ENCODE assay signal across 8 cellular contexts in genomic region chr5:132429451-132430440, GRCh38.
DNase-seq lines count a peak whose midpoint lies in the region; ATAC-seq and TF ChIP-seq lines count a peak whose summit lies in the region.

No MANE protein-coding gene starts in this region.

- no peak overlapping the region for H3K4ac ChIP-seq in trophoblast cell (ENCODE audit: low read depth, low read length)

- H3K36me3 ChIP-seq in Caco-2 (ENCODE audit: control insufficient read depth, insufficient read depth, low read length) = no peaks in the 10 kb centered on the region
- H3K36me3 ChIP-seq in MM.1S (replicated peaks; ENCODE audit: insufficient read depth, low read length) = 0 out of 2 replicates have a peak, but pooled peaks cover 5% of the 10 kb centered on the region
- no peaks in the 10 kb centered on the region for H3K36me3 ChIP-seq in trophoblast cell (ENCODE audit: control insufficient read depth in 1 of 2, insufficient read depth in 2 of 2, low read length in 2 of 2)

- intact Hi-C loops in Caco-2 (cut with micrococcal nuclease; ENCODE audit: unreplicated experiment) = loop anchor here (1.0 kb wide), 1 partner anchor 15 kb away; no protein-coding TSS in a partner anchor

- H3K18ac ChIP-seq in trophoblast cell (ENCODE audit: low read length) = no peak overlapping the region

- DNase-seq in Caco-2 (no peak), MM.1S (no peak), coronary artery (ENCODE audit: low spot score) (peak; percentile 26), trophoblast cell (no peak), GF-D8 (lab: John Stamatoyannopoulos, UW) (no peak)

- peaks cover 6% of the 10 kb centered on the region for H3K79me1 ChIP-seq in trophoblast cell (ENCODE audit: low read length)

- H3K14ac ChIP-seq in trophoblast cell (ENCODE audit: low read length) = no peak overlapping the region

- no peaks in the 10 kb centered on the region for H3K9me2 ChIP-seq in MM.1S (replicated peaks; ENCODE audit: insufficient read depth, low read length)

- H3K4me3 ChIP-seq in Caco-2 (ENCODE audit: low read depth, low read length) (no peak overlapping the region), MM.1S (ENCODE audit: low read length) (no peak overlapping the region), coronary artery (no peak overlapping the region), trophoblast cell (ENCODE audit: low read depth, low read length) (no peak overlapping the region)

- H3K4me1 Mint-ChIP-seq in Caco-2 (ENCODE audit: low read depth, unreplicated experiment) = peaks cover 41% of the 10 kb centered on the region

- no peak overlapping the region for H2BK5ac ChIP-seq in trophoblast cell (ENCODE audit: low read depth, low read length, poor library complexity)

- H2AFZ ChIP-seq in MM.1S (ENCODE audit: low read length) (no peak overlapping the region), trophoblast cell (ENCODE audit: insufficient read depth, low read length, poor library complexity) (no peak overlapping the region)

- BruUV-seq in Caco-2 (replicated peaks; lab: Mats Ljungman, UMichigan) = no TSS peak

- no peaks in the 10 kb centered on the region for H4K20me1 ChIP-seq in MM.1S (ENCODE audit: insufficient read depth, low read length)

- H2AK5ac ChIP-seq in trophoblast cell (ENCODE audit: low read length) = peak overlapping the region; percentile 13

- H4K12ac ChIP-seq in trophoblast cell (ENCODE audit: low read depth, low read length) = no peak overlapping the region

- peaks cover 100% of the 10 kb centered on the region for H3K79me2 ChIP-seq in MM.1S (ENCODE audit: low read length)
- no peaks in the 10 kb centered on the region for H3K79me2 ChIP-seq in trophoblast cell (ENCODE audit: control insufficient read depth, insufficient read depth, low read length, poor library complexity)

- H3K27me3 Mint-ChIP-seq in Caco-2 (ENCODE audit: insufficient read depth, unreplicated experiment) = no peaks in the 10 kb centered on the region

- peak overlapping the region; percentile 12; the same call in 1 of the 2 replicates for H3K9ac ChIP-seq in MM.1S (ENCODE audit: low read length)
- no peak overlapping the region for H3K9ac ChIP-seq in trophoblast cell (ENCODE audit: low read length)

- ATAC-seq in HG03175 (IDR thresholded peaks at IDR 0.05; ENCODE audit: unreplicated experiment) = no peak
- ATAC-seq in HG02623 (IDR thresholded peaks at IDR 0.05; ENCODE audit: unreplicated experiment) = no peak
- ATAC-seq in GM19452 (IDR thresholded peaks at IDR 0.05; ENCODE audit: unreplicated experiment) = no peak

- H3K9me3 Mint-ChIP-seq in Caco-2 (ENCODE audit: unreplicated experiment) = no peaks in the 10 kb centered on the region

- H2BK120ac ChIP-seq in trophoblast cell (ENCODE audit: insufficient read depth, low read length, poor library complexity) = no peak overlapping the region

- no peak for TF ChIP-seq CTCF in Caco-2 (IDR thresholded peaks at IDR 0.05; ENCODE audit: insufficient read depth in 1 of 2, low read depth in 1 of 2, low read length in 1 of 2, severe bottlenecking in 1 of 2, unreplicated experiment in 1 of 2)
- no peak for TF ChIP-seq CTCF in MM.1S (IDR thresholded peaks at IDR 0.05; ENCODE audit: low read length)
- TF ChIP-seq CTCF in coronary artery (IDR thresholded peaks at IDR 0.05) = no peak

- WGBS in trophoblast cell (ENCODE audit: extremely low coverage, insufficient coverage, insufficient read length) = no CpG with 5 or more reads among the region's 6 CpGs

- H3K27me3 ChIP-seq in Caco-2 (replicated peaks; ENCODE audit: control insufficient read depth, insufficient read depth, low read length) (no peaks in the 10 kb centered on the region), MM.1S (replicated peaks; ENCODE audit: insufficient read depth, low read length) (no peaks in the 10 kb centered on the region), trophoblast cell (ENCODE audit: insufficient read depth, low read length) (no peaks in the 10 kb centered on the region)

- H3K9me3 ChIP-seq in Caco-2 = no peaks in the 10 kb centered on the region
- no peaks in the 10 kb centered on the region for H3K9me3 ChIP-seq in MM.1S (replicated peaks; ENCODE audit: insufficient read depth, low read length)
- H3K9me3 ChIP-seq in trophoblast cell (ENCODE audit: insufficient read depth, low read depth, low read length) = no peaks in the 10 kb centered on the region

- H3K4me3 Mint-ChIP-seq in Caco-2 (ENCODE audit: unreplicated experiment) = no peak overlapping the region

- H3K23ac ChIP-seq in trophoblast cell (ENCODE audit: low read length) = no peak overlapping the region

- H3K4me1 ChIP-seq in Caco-2 = peaks cover 44% of the 10 kb centered on the region
- H3K4me1 ChIP-seq in MM.1S (ENCODE audit: low read length) = peaks cover 99% of the 10 kb centered on the region
- H3K4me1 ChIP-seq in trophoblast cell (ENCODE audit: control insufficient read depth in 1 of 2, insufficient read depth in 2 of 2, low read length in 2 of 2) = peaks cover 26 to 34% of the 10 kb centered on the region in 2 experiments

- CTCF ChIA-PET in Caco-2 (lab: Charles Lee) = interaction anchor here (0.6 to 1.0 kb wide), 2 partner anchors 58 to 61 kb away, joined by 3 read pairs; partner anchors contain the start of gene IRF1

- POLR2A ChIA-PET in Caco-2 (lab: Charles Lee) = interaction anchor here (0.8 to 1.6 kb wide), 2 partner anchors 61 to 68 kb away, joined by 3 to 7 read pairs; partner anchors contain the start of gene IRF1

- H3K4me2 ChIP-seq in MM.1S (ENCODE audit: low read depth, low read length) = peak overlapping the region; percentile 54
- H3K4me2 ChIP-seq in trophoblast cell (ENCODE audit: low read length) = peak overlapping the region; percentile 14

- H3K27ac ChIP-seq in MM.1S (ENCODE audit: low read length) = peak overlapping the region; percentile 98
- no peak overlapping the region for H3K27ac ChIP-seq in coronary artery
- peak overlapping the region; percentile 9 for H3K27ac ChIP-seq in trophoblast cell (ENCODE audit: low read depth, low read length)

- peaks cover 60% of the 10 kb centered on the region for H3F3A ChIP-seq in MM.1S (ENCODE audit: insufficient read depth, low read length)

- H3K36me3 Mint-ChIP-seq in Caco-2 (ENCODE audit: insufficient read depth, unreplicated experiment) = no peaks in the 10 kb centered on the region

- no peak overlapping the region for H4K91ac ChIP-seq in trophoblast cell (ENCODE audit: low read depth, low read length)

- peak overlapping the region; percentile 46 for H2BK12ac ChIP-seq in trophoblast cell (ENCODE audit: low read length)

- H3K27ac Mint-ChIP-seq in Caco-2 (ENCODE audit: unreplicated experiment) = peak overlapping the region; percentile 64

- H4K8ac ChIP-seq in trophoblast cell (ENCODE audit: low read depth, low read length) = no peak overlapping the region

Comparison
In these comparisons a context has a peak if more than half of its experiments do, and no peak if none do; other contexts are left out.
1. H3K27ac ChIP-seq: peak in MM.1S (single experiment) and trophoblast cell (single experiment); none in coronary artery (0 of 2).